In genomic region chr3:12627371-12627770, GRCh38 we compare ENCODE assay signal across 2 cellular contexts.
TF ChIP-seq lines count a peak whose summit lies in the region.

No MANE protein-coding gene starts in this region.

TF ChIP-seq in HEK293, 187 proteins besides CTCF, POLR2A, EP300 and RAD21:
- TF ChIP-seq MZF1 (tag by site-specific recombination; IDR thresholded peaks at IDR 0.05; ENCODE audit: borderline replicate concordance) (no peak), BCL11A (tag by site-specific recombination; IDR thresholded peaks at IDR 0.05; ENCODE audit: low read depth) (no peak), PRDM6 (tag by site-specific recombination; IDR thresholded peaks at IDR 0.05) (peak; percentile 59; the same call in 1 of the 2 replicates), ZNF366 (tag by site-specific recombination; conservative IDR thresholded peaks at IDR 0.05) (0 out of 2 replicates have a peak, but pooled peaks have one; percentile 17), SP7 (tag by site-specific recombination; IDR thresholded peaks at IDR 0.05) (peak; percentile 62)

TF ChIP-seq in K562, 482 proteins besides CTCF, POLR2A, EP300 and RAD21 (continues in another document):
- TF ChIP-seq ZNF282 (CRISPR knock-in tag; IDR thresholded peaks at IDR 0.05) (no peak), ZNF695 (CRISPR knock-in tag; IDR thresholded peaks at IDR 0.05) (no peak), THAP12 (CRISPR knock-in tag; IDR thresholded peaks at IDR 0.05) (no peak), SMARCA4 (IDR thresholded peaks at IDR 0.05) (peak; percentile 75), ZNF143 (CRISPR knock-in tag; IDR thresholded peaks at IDR 0.05) (no peak), ZSCAN32 (CRISPR knock-in tag; IDR thresholded peaks at IDR 0.05) (no peak), NRF1 (conservative IDR thresholded peaks at IDR 0.05 in 1 of 2, IDR thresholded peaks at IDR 0.05 in 1 of 2) (no peak), CREB1 (IDR thresholded peaks at IDR 0.05) (no peak), CREB1 (CRISPR knock-in tag; IDR thresholded peaks at IDR 0.05) (no peak), ZNF830 (CRISPR knock-in tag; IDR thresholded peaks at IDR 0.05) (no peak), GABPA (tag; conservative IDR thresholded peaks at IDR 0.05; ENCODE audit: low read depth) (no peak), GTF2B (IDR thresholded peaks at IDR 0.05; ENCODE audit: extremely low read depth, insufficient read length) (no peak), MAZ (CRISPR knock-in tag; conservative IDR thresholded peaks at IDR 0.05 in 1 of 2, IDR thresholded peaks at IDR 0.05 in 1 of 2) (no peak), ZFPM2 (CRISPR knock-in tag; IDR thresholded peaks at IDR 0.05) (no peak), ZNF77 (CRISPR knock-in tag; IDR thresholded peaks at IDR 0.05) (no peak), CCNT2 (IDR thresholded peaks at IDR 0.05; ENCODE audit: borderline replicate concordance, extremely low read depth, insufficient read length, low read depth, low read length) (peak; percentile 38), ETV6 (IDR thresholded peaks at IDR 0.05; ENCODE audit: borderline replicate concordance in 1 of 2, low read depth in 2 of 2, low read length in 1 of 2) (no peak), ETV6 (CRISPR knock-in tag; IDR thresholded peaks at IDR 0.05; ENCODE audit: borderline replicate concordance) (no peak), ZSCAN29 (IDR thresholded peaks at IDR 0.05) (no peak), DDX20 (tag; IDR thresholded peaks at IDR 0.05; ENCODE audit: low read depth) (no peak), CBFA2T2 (conservative IDR thresholded peaks at IDR 0.05) (no peak), NFE2L1 (tag; IDR thresholded peaks at IDR 0.05; ENCODE audit: borderline replicate concordance, low read depth) (no peak), PHF20 (IDR thresholded peaks at IDR 0.05; ENCODE audit: partially characterized antibody) (no peak), ARID1B (IDR thresholded peaks at IDR 0.05) (peak; percentile 70), ILK (tag; IDR thresholded peaks at IDR 0.05; ENCODE audit: borderline replicate concordance, low read depth) (no peak), XRCC4 (IDR thresholded peaks at IDR 0.05; ENCODE audit: extremely low read depth, insufficient read depth, insufficient read length) (no peak), USF1 (CRISPR knock-in tag; IDR thresholded peaks at IDR 0.05) (no peak), HDAC3 (IDR thresholded peaks at IDR 0.05; ENCODE audit: borderline replicate concordance, partially characterized antibody) (no peak), SNIP1 (IDR thresholded peaks at IDR 0.05; ENCODE audit: low read depth) (no peak), U2AF2 (optimal IDR thresholded peaks at IDR 0.05; ENCODE audit: low read depth, low read length) (no peak), ERF (CRISPR knock-in tag; IDR thresholded peaks at IDR 0.05) (no peak), JUND (IDR thresholded peaks at IDR 0.05; ENCODE audit: borderline replicate concordance, low read depth, low read length) (peak; percentile 94), JUND (tag; IDR thresholded peaks at IDR 0.05; ENCODE audit: borderline replicate concordance, low read depth, low read length) (peak; percentile 95), MTA1 (IDR thresholded peaks at IDR 0.05; ENCODE audit: borderline replicate concordance) (no peak), PCBP1 (IDR thresholded peaks at IDR 0.05; ENCODE audit: low read depth, low read length, poor library complexity, severe bottlenecking) (no peak), DPF2 (IDR thresholded peaks at IDR 0.05) (peak; percentile 80), SUPT5H (IDR thresholded peaks at IDR 0.05) (no peak), EZH2 (IDR thresholded peaks at IDR 0.05; ENCODE audit: borderline replicate concordance, low read depth, low read length) (no peak), RBM14 (IDR thresholded peaks at IDR 0.05; ENCODE audit: borderline replicate concordance, insufficient read depth, low read depth, low read length) (no peak), NCOR1 (IDR thresholded peaks at IDR 0.05) (no peak), ZC3H4 (CRISPR knock-in tag; IDR thresholded peaks at IDR 0.05; ENCODE audit: borderline replicate concordance) (no peak), ZNF764 (CRISPR knock-in tag; IDR thresholded peaks at IDR 0.05; ENCODE audit: low read depth) (no peak), ZNF280A (IDR thresholded peaks at IDR 0.05; ENCODE audit: low read depth, partially characterized antibody) (no peak), HNRNPK (IDR thresholded peaks at IDR 0.05; ENCODE audit: low read depth, low read length, poor library complexity, severe bottlenecking) (no peak)
- TF ChIP-seq, protein P1, sequence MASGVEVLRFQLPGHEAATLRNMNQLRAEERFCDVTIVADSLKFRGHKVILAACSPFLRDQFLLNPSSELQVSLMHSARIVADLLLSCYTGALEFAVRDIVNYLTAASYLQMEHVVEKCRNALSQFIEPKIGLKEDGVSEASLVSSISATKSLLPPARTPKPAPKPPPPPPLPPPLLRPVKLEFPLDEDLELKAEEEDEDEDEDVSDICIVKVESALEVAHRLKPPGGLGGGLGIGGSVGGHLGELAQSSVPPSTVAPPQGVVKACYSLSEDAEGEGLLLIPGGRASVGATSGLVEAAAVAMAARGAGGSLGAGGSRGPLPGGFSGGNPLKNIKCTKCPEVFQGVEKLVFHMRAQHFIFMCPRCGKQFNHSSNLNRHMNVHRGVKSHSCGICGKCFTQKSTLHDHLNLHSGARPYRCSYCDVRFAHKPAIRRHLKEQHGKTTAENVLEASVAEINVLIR (CRISPR knock-in tag; IDR thresholded peaks at IDR 0.05): no peak
- TF ChIP-seq, protein P2, sequence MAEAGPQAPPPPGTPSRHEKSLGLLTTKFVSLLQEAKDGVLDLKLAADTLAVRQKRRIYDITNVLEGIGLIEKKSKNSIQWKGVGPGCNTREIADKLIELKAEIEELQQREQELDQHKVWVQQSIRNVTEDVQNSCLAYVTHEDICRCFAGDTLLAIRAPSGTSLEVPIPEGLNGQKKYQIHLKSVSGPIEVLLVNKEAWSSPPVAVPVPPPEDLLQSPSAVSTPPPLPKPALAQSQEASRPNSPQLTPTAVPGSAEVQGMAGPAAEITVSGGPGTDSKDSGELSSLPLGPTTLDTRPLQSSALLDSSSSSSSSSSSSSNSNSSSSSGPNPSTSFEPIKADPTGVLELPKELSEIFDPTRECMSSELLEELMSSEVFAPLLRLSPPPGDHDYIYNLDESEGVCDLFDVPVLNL (CRISPR knock-in tag; IDR thresholded peaks at IDR 0.05; ENCODE audit: low read depth): no peak
- TF ChIP-seq, protein P3, sequence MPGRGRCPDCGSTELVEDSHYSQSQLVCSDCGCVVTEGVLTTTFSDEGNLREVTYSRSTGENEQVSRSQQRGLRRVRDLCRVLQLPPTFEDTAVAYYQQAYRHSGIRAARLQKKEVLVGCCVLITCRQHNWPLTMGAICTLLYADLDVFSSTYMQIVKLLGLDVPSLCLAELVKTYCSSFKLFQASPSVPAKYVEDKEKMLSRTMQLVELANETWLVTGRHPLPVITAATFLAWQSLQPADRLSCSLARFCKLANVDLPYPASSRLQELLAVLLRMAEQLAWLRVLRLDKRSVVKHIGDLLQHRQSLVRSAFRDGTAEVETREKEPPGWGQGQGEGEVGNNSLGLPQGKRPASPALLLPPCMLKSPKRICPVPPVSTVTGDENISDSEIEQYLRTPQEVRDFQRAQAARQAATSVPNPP (IDR thresholded peaks at IDR 0.05; ENCODE audit: borderline replicate concordance, insufficient read depth, insufficient read length): no peak
- TF ChIP-seq, protein P4, sequence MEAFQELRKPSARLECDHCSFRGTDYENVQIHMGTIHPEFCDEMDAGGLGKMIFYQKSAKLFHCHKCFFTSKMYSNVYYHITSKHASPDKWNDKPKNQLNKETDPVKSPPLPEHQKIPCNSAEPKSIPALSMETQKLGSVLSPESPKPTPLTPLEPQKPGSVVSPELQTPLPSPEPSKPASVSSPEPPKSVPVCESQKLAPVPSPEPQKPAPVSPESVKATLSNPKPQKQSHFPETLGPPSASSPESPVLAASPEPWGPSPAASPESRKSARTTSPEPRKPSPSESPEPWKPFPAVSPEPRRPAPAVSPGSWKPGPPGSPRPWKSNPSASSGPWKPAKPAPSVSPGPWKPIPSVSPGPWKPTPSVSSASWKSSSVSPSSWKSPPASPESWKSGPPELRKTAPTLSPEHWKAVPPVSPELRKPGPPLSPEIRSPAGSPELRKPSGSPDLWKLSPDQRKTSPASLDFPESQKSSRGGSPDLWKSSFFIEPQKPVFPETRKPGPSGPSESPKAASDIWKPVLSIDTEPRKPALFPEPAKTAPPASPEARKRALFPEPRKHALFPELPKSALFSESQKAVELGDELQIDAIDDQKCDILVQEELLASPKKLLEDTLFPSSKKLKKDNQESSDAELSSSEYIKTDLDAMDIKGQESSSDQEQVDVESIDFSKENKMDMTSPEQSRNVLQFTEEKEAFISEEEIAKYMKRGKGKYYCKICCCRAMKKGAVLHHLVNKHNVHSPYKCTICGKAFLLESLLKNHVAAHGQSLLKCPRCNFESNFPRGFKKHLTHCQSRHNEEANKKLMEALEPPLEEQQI (IDR thresholded peaks at IDR 0.05): no peak
- TF ChIP-seq, protein P5, sequence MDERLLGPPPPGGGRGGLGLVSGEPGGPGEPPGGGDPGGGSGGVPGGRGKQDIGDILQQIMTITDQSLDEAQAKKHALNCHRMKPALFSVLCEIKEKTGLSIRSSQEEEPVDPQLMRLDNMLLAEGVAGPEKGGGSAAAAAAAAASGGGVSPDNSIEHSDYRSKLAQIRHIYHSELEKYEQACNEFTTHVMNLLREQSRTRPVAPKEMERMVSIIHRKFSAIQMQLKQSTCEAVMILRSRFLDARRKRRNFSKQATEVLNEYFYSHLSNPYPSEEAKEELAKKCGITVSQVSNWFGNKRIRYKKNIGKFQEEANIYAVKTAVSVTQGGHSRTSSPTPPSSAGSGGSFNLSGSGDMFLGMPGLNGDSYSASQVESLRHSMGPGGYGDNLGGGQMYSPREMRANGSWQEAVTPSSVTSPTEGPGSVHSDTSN (CRISPR knock-in tag; IDR thresholded peaks at IDR 0.05; ENCODE audit: low read depth): no peak
- TF ChIP-seq, protein P5 (tag; conservative IDR thresholded peaks at IDR 0.05; ENCODE audit: low read depth): peak; percentile 65
- TF ChIP-seq, protein P6, sequence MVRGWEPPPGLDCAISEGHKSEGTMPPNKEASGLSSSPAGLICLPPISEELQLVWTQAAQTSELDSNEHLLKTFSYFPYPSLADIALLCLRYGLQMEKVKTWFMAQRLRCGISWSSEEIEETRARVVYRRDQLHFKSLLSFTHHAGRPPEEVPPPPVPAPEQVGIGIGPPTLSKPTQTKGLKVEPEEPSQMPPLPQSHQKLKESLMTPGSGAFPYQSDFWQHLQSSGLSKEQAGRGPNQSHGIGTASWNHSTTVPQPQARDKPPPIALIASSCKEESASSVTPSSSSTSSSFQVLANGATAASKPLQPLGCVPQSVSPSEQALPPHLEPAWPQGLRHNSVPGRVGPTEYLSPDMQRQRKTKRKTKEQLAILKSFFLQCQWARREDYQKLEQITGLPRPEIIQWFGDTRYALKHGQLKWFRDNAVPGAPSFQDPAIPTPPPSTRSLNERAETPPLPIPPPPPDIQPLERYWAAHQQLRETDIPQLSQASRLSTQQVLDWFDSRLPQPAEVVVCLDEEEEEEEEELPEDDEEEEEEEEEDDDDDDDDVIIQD (CRISPR knock-in tag; IDR thresholded peaks at IDR 0.05): no peak
